In genomic region chr16:12498077-12498476, GRCh38 we compare ENCODE assay signal across 17 cellular contexts.
DNase-seq lines count a peak whose midpoint lies in the region; ATAC-seq and TF ChIP-seq lines count a peak whose summit lies in the region.
"Had no signal": no experiment of that assay in that cellular context is flagged by ENCODE, and none has a peak within 500 bp of the region (broad histone marks: within the 10 kb centered on the region; RNA-seq: fewer than 3 reads in every experiment).

No MANE protein-coding gene starts in this region.

- peaks cover 28% of the 10 kb centered on the region for H3K79me2 ChIP-seq in parathyroid adenoma

- H3K4me3 ChIP-seq in parathyroid adenoma (ENCODE audit: low read depth, low read length) (no peak overlapping the region), thyroid gland (replicated peaks in 1 of 3) (no peak overlapping the region)
- H3K4me3 ChIP-seq: HAP-1, Peyer's patch had no signal

- TF ChIP-seq CTCF in parathyroid adenoma (IDR thresholded peaks at IDR 0.05) (no peak), thyroid gland (IDR thresholded peaks at IDR 0.05) (no peak)

- peaks cover 15% of the 10 kb centered on the region for H3K4me1 ChIP-seq in parathyroid adenoma
- peaks cover 18 to 28% of the 10 kb centered on the region in 2 donors for H3K4me1 ChIP-seq in thyroid gland
- H3K4me1 ChIP-seq: BE2C, HAP-1 had no signal

- TF ChIP-seq EP300 in Ishikawa (IDR thresholded peaks at IDR 0.05; ENCODE audit: borderline replicate concordance) = no peak

- TF ChIP-seq POLR2A in thyroid gland (IDR thresholded peaks at IDR 0.05) = peak in 1 of 2 donors; percentile 17

- no peak overlapping the region for H2AFZ ChIP-seq in parathyroid adenoma

- H3K9me3 ChIP-seq in parathyroid adenoma (ENCODE audit: control insufficient read depth, low read length) = no peaks in the 10 kb centered on the region
- no peaks in the 10 kb centered on the region for H3K9me3 ChIP-seq in thyroid gland
- H3K9me3 ChIP-seq: BE2C, HAP-1, Peyer's patch had no signal

- no peaks in the 10 kb centered on the region for H3K27me3 ChIP-seq in parathyroid adenoma (ENCODE audit: control insufficient read depth, insufficient read depth, low read length)
- H3K27me3 ChIP-seq in thyroid gland = no peaks in the 10 kb centered on the region
- H3K27me3 ChIP-seq: BE2C, Peyer's patch had no signal

- H3K9ac ChIP-seq in parathyroid adenoma = no peak overlapping the region

- ATAC-seq in GM18867 (IDR thresholded peaks at IDR 0.05; ENCODE audit: unreplicated experiment) (no peak), GM19351 (IDR thresholded peaks at IDR 0.05; ENCODE audit: unreplicated experiment) (no peak), left colon (no peak)

- DNase-seq in thyroid gland = peak; percentile 90 to 94
- DNase-seq in left colon = no peak
- DNase-seq: BE2C, DMS153, EL, Karpas-422, MM.1S, NCI-H1930, NCI-H510A treated with DMSO at 0.1 percent for 48 hours, SHP77 treated with DMSO at 0.1 percent for 48 hours had no signal

- no peaks in the 10 kb centered on the region for H3K36me3 ChIP-seq in parathyroid adenoma (ENCODE audit: control insufficient read depth, insufficient read depth, low read length)
- H3K36me3 ChIP-seq in thyroid gland = no peaks in the 10 kb centered on the region
- H3K36me3 ChIP-seq: BE2C, HAP-1, Peyer's patch had no signal

- intact Hi-C loops in thyroid gland (cut with DNase I) (no loop called here), left colon (cut with DNase I, micrococcal nuclease) (no loop called here)

- peak overlapping the region; percentile 3 for H3K4me2 ChIP-seq in parathyroid adenoma (ENCODE audit: low read length)

- WGBS in thyroid gland, 2 donors = 29 to 31% methylated on average over 5 of the region's 5 CpGs

- no peak for TF ChIP-seq RAD21 in Ishikawa (IDR thresholded peaks at IDR 0.05; ENCODE audit: low read depth)

- H3K27ac ChIP-seq in cingulate gyrus (ENCODE audit: low read depth, low read length) (peak overlapping the region; percentile 34), parathyroid adenoma (peak overlapping the region; percentile 51), thyroid gland (peak overlapping the region; percentile 62 to 91 (median 85))
- H3K27ac ChIP-seq: Peyer's patch had no signal

TF ChIP-seq in Ishikawa, 13 proteins besides CTCF, POLR2A, EP300 and RAD21:
- TF ChIP-seq MAX (IDR thresholded peaks at IDR 0.05) (peak; percentile 19; the same call in 1 of the 2 replicates), NFIC (IDR thresholded peaks at IDR 0.05) (no peak)

Comparison
In these comparisons a context has a peak if more than half of its experiments do, and no peak if none do; other contexts are left out.
1. H3K27ac ChIP-seq: peak in every context shown above with its lines; median percentile 85 in thyroid gland; 51 in parathyroid adenoma; 34 in cingulate gyrus.
2. DNase-seq: peak in thyroid gland (2 of 2); none in left colon (0 of 2).